In genomic region chr1:92299477-92300125, GRCh38 we compare ENCODE assay signal across 8 cellular contexts. TPM values are rescaled to one million over a fixed set of nuclear protein-coding genes. Genes with fewer than 3 reads are reported as not detected.
DNase-seq lines count a peak whose midpoint lies in the region; ATAC-seq, FAIRE-seq and TF ChIP-seq lines count a peak whose summit lies in the region.

No MANE protein-coding gene starts in this region.

- H3K36me3 ChIP-seq in PC-9 (ENCODE audit: low read depth) (peaks cover 34% of the 10 kb centered on the region), endothelial cell of umbilical vein (ENCODE audit: control insufficient read depth in 2 of 2, extremely low read depth in 1 of 2, insufficient read depth in 2 of 2, low read length in 2 of 2) (peaks cover 0 to 2% of the 10 kb centered on the region in 2 experiments), osteoblast (ENCODE audit: insufficient read depth, low read length) (peaks cover 14% of the 10 kb centered on the region)

- H3K9ac ChIP-seq in endothelial cell of umbilical vein (replicated peaks; ENCODE audit: extremely low read depth, insufficient read depth, low read length): peak overlapping the region; percentile 92

- H3K9me3 ChIP-seq in PC-9 (ENCODE audit: insufficient read depth, low read depth) (no peaks in the 10 kb centered on the region), endothelial cell of umbilical vein (replicated peaks; ENCODE audit: control insufficient read depth, insufficient read depth, low read length) (no peaks in the 10 kb centered on the region), osteoblast (ENCODE audit: low read depth, low read length) (no peaks in the 10 kb centered on the region)

- ATAC-seq in HG03025 (IDR thresholded peaks at IDR 0.05; ENCODE audit: low FRiP score, unreplicated experiment) (no peak), GM19023 (IDR thresholded peaks at IDR 0.05; ENCODE audit: unreplicated experiment) (no peak)

- POLR2A ChIA-PET in PC-9 (lab: Charles Lee; ENCODE audit: unreplicated experiment): interaction anchor here (0.6 kb wide), 1 partner anchor 249 kb away, joined by 3 read pairs; no protein-coding TSS in a partner anchor
- POLR2A ChIA-PET in endothelial cell of umbilical vein (lab: Charles Lee): interaction anchor here (1.1 kb wide), 1 partner anchor 297 kb away, joined by 3 read pairs; no protein-coding TSS in a partner anchor

- TF ChIP-seq POLR2A in endothelial cell of umbilical vein (IDR thresholded peaks at IDR 0.05; ENCODE audit: low read depth, low read length): no peak

- BruUV-seq in PC-9 (replicated peaks; lab: Mats Ljungman, UMichigan): no TSS peak
- BruUV-seq in endothelial cell of umbilical vein (replicated peaks; lab: Mats Ljungman, UMichigan): no TSS peak

- H3K4me2 ChIP-seq in PC-9 (peak overlapping the region; percentile 93), endothelial cell of umbilical vein (ENCODE audit: insufficient read depth, low read length) (peak overlapping the region; percentile 99), osteoblast (ENCODE audit: insufficient read depth, low read length) (peak overlapping the region; percentile 94)

- no peaks in the 10 kb centered on the region for H3K27me3 ChIP-seq in PC-9 (ENCODE audit: insufficient read depth, low read depth)
- H3K27me3 ChIP-seq in endothelial cell of umbilical vein (ENCODE audit: control insufficient read depth in 2 of 2, insufficient read depth in 2 of 2, low read length in 2 of 2): no peaks in the 10 kb centered on the region
- no peaks in the 10 kb centered on the region for H3K27me3 ChIP-seq in osteoblast (ENCODE audit: insufficient read depth, low read length)

- H3K9me2 ChIP-seq in PC-9 (ENCODE audit: insufficient read depth): no peaks in the 10 kb centered on the region

- intact Hi-C loops in PC-9 (cut with micrococcal nuclease; ENCODE audit: unreplicated experiment): loop anchor here (5.0 to 10.0 kb wide), 2 partner anchors 535 to 787 kb away; partner anchors contain the start of gene RPL5
- intact Hi-C loops in endothelial cell of umbilical vein (cut with micrococcal nuclease): loop anchor here (2.0 to 10.0 kb wide), 4 partner anchors 183 to 797 kb away; partner anchors contain the start of genes BTBD8 and CDC7

- DNase-seq in NCI-H1092 treated with DMSO at 0.1 percent for 48 hours (lab: John Stamatoyannopoulos, UW) (peak; percentile 28), NCI-H1092 (lab: John Stamatoyannopoulos, UW) (no peak), PC-9 (no peak), endothelial cell of umbilical vein (ENCODE audit: low read depth, low spot score) (peak; percentile 27), osteoblast (ENCODE audit: insufficient read length, low spot score, missing footprints) (peak; percentile 65), kidney tubule cell (ENCODE audit: low spot score) (no peak)

- 0 out of 2 replicates have a peak, but pooled peaks cover 1% of the 10 kb centered on the region for H3F3A ChIP-seq in PC-9 (ENCODE audit: insufficient read depth, low read depth)

- no peak for FAIRE-seq in endothelial cell of umbilical vein (lab: Jason Lieb, UNC)

- H3K4me3 ChIP-seq in PC-9: peak overlapping the region; percentile 86
- H3K4me3 ChIP-seq in endothelial cell of umbilical vein (replicated peaks in 1 of 3; ENCODE audit: insufficient read depth in 1 of 3, low read depth in 1 of 3, low read length in 3 of 3): peak overlapping the region; percentile 68 to 99 (median 97)
- H3K4me3 ChIP-seq in osteoblast (ENCODE audit: insufficient read depth, low read length): peak overlapping the region; percentile 97

- peak overlapping the region; percentile 66 for H3K27ac ChIP-seq in PC-9
- peak overlapping the region; percentile 89 for H3K27ac ChIP-seq in endothelial cell of umbilical vein (ENCODE audit: insufficient read depth, low read depth, low read length)
- H3K27ac ChIP-seq in osteoblast (ENCODE audit: low read depth, low read length): peak overlapping the region; percentile 91

- dilution Hi-C loops in endothelial cell of umbilical vein (cut with MboI; ENCODE audit: extremely low pct_ligation_motif_present, low sequenced_read_pairs): no loop called here

- H3K9me1 ChIP-seq in endothelial cell of umbilical vein (replicated peaks; ENCODE audit: control insufficient read depth, extremely low read depth, insufficient read depth, low read length): no peaks in the 10 kb centered on the region

- TF ChIP-seq CTCF in PC-9 (conservative IDR thresholded peaks at IDR 0.05) (no peak), endothelial cell of umbilical vein (IDR thresholded peaks at IDR 0.05; ENCODE audit: extremely low read depth in 1 of 2, insufficient read depth in 1 of 2, low read depth in 1 of 2, low read length in 2 of 2) (no peak), osteoblast (IDR thresholded peaks at IDR 0.05; ENCODE audit: extremely low read depth, low read depth, low read length) (no peak)

- CTCF ChIA-PET in PC-9 (lab: Charles Lee): interaction anchor here (0.6 to 0.8 kb wide), 3 partner anchors 11 to 492 kb away, joined by 4 to 10 read pairs (median 4); no protein-coding TSS in a partner anchor
- CTCF ChIA-PET in endothelial cell of umbilical vein (lab: Charles Lee): interaction anchor here (0.7 to 4.2 kb wide), 4 partner anchors 8 to 303 kb away, joined by 4 to 21 read pairs (median 11); no protein-coding TSS in a partner anchor

- H4K20me1 ChIP-seq in PC-9 (ENCODE audit: insufficient read depth) (no peaks in the 10 kb centered on the region), endothelial cell of umbilical vein (replicated peaks; ENCODE audit: control insufficient read depth, extremely low read depth, insufficient read depth, low read length) (no peaks in the 10 kb centered on the region), osteoblast (ENCODE audit: insufficient read depth, low read length) (no peaks in the 10 kb centered on the region)

- H3K79me2 ChIP-seq in PC-9 (ENCODE audit: low read depth) (peaks cover 27% of the 10 kb centered on the region), endothelial cell of umbilical vein (ENCODE audit: control insufficient read depth, insufficient read depth, low read length) (peaks cover 20% of the 10 kb centered on the region), osteoblast (ENCODE audit: insufficient read depth, low read length) (peaks cover 31% of the 10 kb centered on the region)

- H3K4me1 ChIP-seq in PC-9 (replicated peaks; ENCODE audit: insufficient read depth): peaks cover 24% of the 10 kb centered on the region
- H3K4me1 ChIP-seq in endothelial cell of umbilical vein (ENCODE audit: control insufficient read depth, extremely low read depth, insufficient read depth, low read length): peaks cover 10% of the 10 kb centered on the region
- peaks cover 10% of the 10 kb centered on the region for H3K4me1 ChIP-seq in osteoblast (ENCODE audit: insufficient read depth, low read length)

- H2AFZ ChIP-seq in PC-9 (peak overlapping the region; percentile 99), endothelial cell of umbilical vein (ENCODE audit: low read depth, low read length) (peak overlapping the region; percentile 99), osteoblast (ENCODE audit: low read length) (peak overlapping the region; percentile 99)

TF ChIP-seq in endothelial cell of umbilical vein, 7 proteins besides CTCF, POLR2A, EP300 and RAD21:
- TF ChIP-seq GATA2 (IDR thresholded peaks at IDR 0.05; ENCODE audit: insufficient read depth, insufficient read length, low read depth, low read length): no peak
- no peak for TF ChIP-seq JUN (IDR thresholded peaks at IDR 0.05; ENCODE audit: borderline replicate concordance, insufficient read depth, insufficient read length, low read depth)
- no peak for TF ChIP-seq POLR2AphosphoS5 (IDR thresholded peaks at IDR 0.05; ENCODE audit: insufficient read depth, low read depth, low read length)
- TF ChIP-seq EZH2 (IDR thresholded peaks at IDR 0.05; ENCODE audit: borderline replicate concordance, low read depth, low read length, severe bottlenecking): no peak
- TF ChIP-seq MAX (IDR thresholded peaks at IDR 0.05; ENCODE audit: insufficient read depth, insufficient read length): no peak
- TF ChIP-seq MYC (IDR thresholded peaks at IDR 0.05; ENCODE audit: low read depth, low read length): no peak

RNA-seq across cellular contexts. Expression of gene RPAP2, which starts 0.7 kb away (rescaled TPM):
- 14.0 and 20.3 TPM in 2 replicates for total RNA-seq in PC-9 (2021)
- 23.5 and 24.9 TPM in 2 replicates for total RNA-seq in endothelial cell of umbilical vein
- polyA plus RNA-seq in endothelial cell of umbilical vein: 4.3 and 4.4 TPM in 2 replicates
- polyA plus RNA-seq in endothelial cell of umbilical vein (2011; cell fraction: cytosol; rRNA removed): 7.0 and 9.0 TPM in 2 replicates
- polyA plus RNA-seq in endothelial cell of umbilical vein (2011; cell fraction: nucleus; rRNA removed): 9.5 and 10.3 TPM in 2 replicates
- 11.2 and 18.6 TPM in 2 replicates for polyA plus RNA-seq in endothelial cell of umbilical vein (2012)
- polyA minus RNA-seq in endothelial cell of umbilical vein: 7.8 and 9.1 TPM in 2 replicates
- polyA minus RNA-seq in endothelial cell of umbilical vein (2011; cell fraction: cytosol; rRNA and poly(A)+ RNA removed): 5.4 TPM
- polyA minus RNA-seq in endothelial cell of umbilical vein (2011; cell fraction: nucleus; rRNA and poly(A)+ RNA removed): 10.7 and 20.8 TPM in 2 replicates
- 8.5 and 8.7 TPM in 2 replicates for total RNA-seq in osteoblast

RNA-seq across cellular contexts. Expression of gene GLMN, which starts 0.8 kb away (rescaled TPM):
- total RNA-seq in PC-9 (2021) (7.4 and 8.0 TPM in 2 replicates), endothelial cell of umbilical vein (13.2 and 13.7 TPM in 2 replicates), osteoblast (10.9 and 15.0 TPM in 2 replicates)
- 1.2 and 2.4 TPM in 2 replicates for polyA plus RNA-seq in endothelial cell of umbilical vein
- polyA plus RNA-seq in endothelial cell of umbilical vein (2011; cell fraction: cytosol; rRNA removed): 3.1 and 3.4 TPM in 2 replicates
- polyA plus RNA-seq in endothelial cell of umbilical vein (2011; cell fraction: nucleus; rRNA removed): 15.9 and 22.5 TPM in 2 replicates
- 5.9 and 13.6 TPM in 2 replicates for polyA plus RNA-seq in endothelial cell of umbilical vein (2012)
- polyA minus RNA-seq in endothelial cell of umbilical vein: 1.2 and 1.3 TPM in 2 replicates
- 3.0 TPM for polyA minus RNA-seq in endothelial cell of umbilical vein (2011; cell fraction: cytosol; rRNA and poly(A)+ RNA removed)
- 6.2 and 13.4 TPM in 2 replicates for polyA minus RNA-seq in endothelial cell of umbilical vein (2011; cell fraction: nucleus; rRNA and poly(A)+ RNA removed)

Comparison
In these comparisons a context has a peak if more than half of its experiments do, and no peak if none do; other contexts are left out.
1. DNase-seq: peak in NCI-H1092 treated with DMSO at 0.1 percent for 48 hours (single experiment), endothelial cell of umbilical vein (single experiment) and osteoblast (single experiment); none in NCI-H1092 (single experiment), PC-9 (0 of 2) and kidney tubule cell (single experiment).
2. Peak in every context shown above with its lines, with median percentiles within 50 percentile points of each other: H2AFZ ChIP-seq, H3K27ac ChIP-seq, H3K4me2 ChIP-seq and H3K4me3 ChIP-seq.